ENCODE assay signal across 8 cellular contexts in genomic region chr11:65355013-65355775, GRCh38. TPM values are rescaled to one million over a fixed set of nuclear protein-coding genes. Genes with fewer than 3 reads are reported as not detected.
DNase-seq lines count a peak whose midpoint lies in the region; ATAC-seq and TF ChIP-seq lines count a peak whose summit lies in the region.

No MANE protein-coding gene starts in this region.

- H3K4me3 ChIP-seq in MG63 (peak overlapping the region; percentile 48), astrocyte of the cerebellum (ENCODE audit: low read depth, low read length) (peak overlapping the region; percentile 48), iPS-20b (ENCODE audit: low read length) (peak overlapping the region; percentile 78)

- H3K27ac ChIP-seq in iPS-20b (ENCODE audit: low read length), result no peak overlapping the region

- H3K36me3 ChIP-seq in MG63 (peaks cover 11% of the 10 kb centered on the region), iPS-20b (ENCODE audit: insufficient read depth, low read depth, low read length) (peaks cover 32% of the 10 kb centered on the region)

- in situ Hi-C loops in astrocyte of the cerebellum (cut with HindIII; ENCODE audit: low sequenced_read_pairs), result no loop called here

- ATAC-seq in GM21723 (IDR thresholded peaks at IDR 0.05; ENCODE audit: unreplicated experiment), result peak; percentile 27

- no peak for TF ChIP-seq CTCF in astrocyte of the cerebellum (IDR thresholded peaks at IDR 0.05; ENCODE audit: low read depth, low read length, missing control alignments)

- H3K9me3 ChIP-seq in MG63 (no peaks in the 10 kb centered on the region), iPS-20b (ENCODE audit: insufficient read depth, low read depth, low read length) (no peaks in the 10 kb centered on the region)

- H3K9ac ChIP-seq in iPS-20b (ENCODE audit: low read depth, low read length), result no peak overlapping the region; the same call in 1 of the 2 replicates

- DNase-seq in DMS53 (lab: John Stamatoyannopoulos, UW), result peak; percentile 80
- no peak for DNase-seq in MG63
- peak; percentile 66 for DNase-seq in T follicular helper cell (ENCODE audit: low read depth)
- DNase-seq in astrocyte of the cerebellum (ENCODE audit: low read depth), result no peak
- peak; percentile 50 for DNase-seq in stimulated activated CD4-positive, alpha-beta T cell treated with anti-CD3 and anti-CD28 coated beads, Interleukin-4, amount 100 ng/mL, for 24 hours
- no peak for DNase-seq in dedifferentiated amniotic fluid mesenchymal stem cell (ENCODE audit: extremely low spot score)

- H3K4me1 ChIP-seq in iPS-20b (ENCODE audit: insufficient read depth, low read length), result no peaks in the 10 kb centered on the region

- H3K27me3 ChIP-seq in MG63 (peaks cover 2% of the 10 kb centered on the region), iPS-20b (ENCODE audit: insufficient read depth, low read length) (peaks cover 33% of the 10 kb centered on the region)

RNA-seq across cellular contexts. Expression of gene TIGD3, which starts 0.6 kb away (rescaled TPM):
- 0.36 and 2.2 TPM in 2 replicates for total RNA-seq in MG63 (2014; rRNA removed; shearing (Covaris generic); ENCODE audit: low replicate concordance)

RNA-seq across cellular contexts. Expression of gene DPF2, which starts 21.5 kb away (rescaled TPM):
- total RNA-seq in MG63 (2014; rRNA removed; shearing (Covaris generic); ENCODE audit: low replicate concordance), result 57.9 and 78.1 TPM in 2 replicates

RNA-seq across cellular contexts. Expression of gene SLC25A45, which starts 27.3 kb away (rescaled TPM):
- total RNA-seq in MG63 (2014; rRNA removed; shearing (Covaris generic); ENCODE audit: low replicate concordance), result 1.9 TPM in 2 replicates

RNA-seq across cellular contexts. Expression of gene FRMD8, which starts 31.2 kb away (rescaled TPM):
- 25.9 and 44.1 TPM in 2 replicates for total RNA-seq in MG63 (2014; rRNA removed; shearing (Covaris generic); ENCODE audit: low replicate concordance)

RNA-seq across cellular contexts. Expression of gene CDC42EP2, which starts 40.5 kb away (rescaled TPM):
- total RNA-seq in MG63 (2014; rRNA removed; shearing (Covaris generic); ENCODE audit: low replicate concordance), result 10.3 and 19.1 TPM in 2 replicates

Comparison
In these comparisons a context has a peak if more than half of its experiments do, and no peak if none do; other contexts are left out.
1. DNase-seq: peak in DMS53 (single experiment), T follicular helper cell (single experiment) and stimulated activated CD4-positive, alpha-beta T cell treated with anti-CD3 and anti-CD28 coated beads, Interleukin-4, amount 100 ng/mL, for 24 hours (single experiment); none in MG63 (single experiment), astrocyte of the cerebellum (single experiment) and dedifferentiated amniotic fluid mesenchymal stem cell (single experiment).
2. Peak in every context shown above with its lines, with median percentiles within 50 percentile points of each other: H3K4me3 ChIP-seq.